In genomic region chr17:59001158-59001814, GRCh38 we compare ENCODE assay signal across 8 cellular contexts.
DNase-seq lines count a peak whose midpoint lies in the region; TF ChIP-seq lines count a peak whose summit lies in the region.

No MANE protein-coding gene starts in this region.

- H3K4me2 ChIP-seq in OCI-LY1 (ENCODE audit: low read length) (peak overlapping the region; percentile 67), PC-9 (no peak overlapping the region)

- H3K27ac ChIP-seq in HEK293 (ENCODE audit: extremely low read depth, low read depth, low read length) (no peak overlapping the region), OCI-LY1 (ENCODE audit: low read depth, low read length, poor library complexity, severe bottlenecking) (peak overlapping the region; percentile 84), spleen (peak overlapping the region; percentile 69 to 90 (median 85)), PC-9 (no peak overlapping the region)

- TF ChIP-seq POLR2A in spleen (IDR thresholded peaks at IDR 0.05): peak in 1 of 3 donors; percentile 37

- H3K9me2 ChIP-seq in OCI-LY1 (ENCODE audit: low read depth, low read length) (no peaks in the 10 kb centered on the region), PC-9 (ENCODE audit: insufficient read depth) (no peaks in the 10 kb centered on the region)

- POLR2A ChIA-PET in HEK293 (lab: Yijun Ruan, JAX) (interaction anchor here (0.6 kb wide), 1 partner anchor 477 kb away, joined by 5 read pairs; no protein-coding TSS in a partner anchor), PC-9 (lab: Charles Lee; ENCODE audit: unreplicated experiment) (no interaction called here)

- 14 to 15% (median 15%) methylated on average over 10 of the region's 10 CpGs for WGBS in spleen, 5 donors

- no TSS peak for BruUV-seq in PC-9 (replicated peaks; lab: Mats Ljungman, UMichigan)

- H3K36me3 ChIP-seq in HEK293 (ENCODE audit: control insufficient read depth in 2 of 2, insufficient read depth in 1 of 2, low read length in 2 of 2): peaks cover 35 to 37% of the 10 kb centered on the region in 2 experiments
- H3K36me3 ChIP-seq in OCI-LY1 (ENCODE audit: insufficient read depth, low read length): peaks cover 35% of the 10 kb centered on the region
- peaks cover 0 to 42% (median 6%) of the 10 kb centered on the region in 6 donors for H3K36me3 ChIP-seq in spleen
- peaks cover 5% of the 10 kb centered on the region; the same call in 1 of the 2 replicates for H3K36me3 ChIP-seq in PC-9 (ENCODE audit: low read depth)

- peak overlapping the region; percentile 57 for H3K9ac ChIP-seq in OCI-LY1 (ENCODE audit: low read length)

- H3K27me3 ChIP-seq in OCI-LY1 (ENCODE audit: insufficient read depth, low read length) (no peaks in the 10 kb centered on the region), spleen (replicated peaks in 1 of 7) (no peaks in the 10 kb centered on the region), PC-9 (ENCODE audit: insufficient read depth, low read depth) (no peaks in the 10 kb centered on the region)

- CTCF ChIA-PET in HEK293 (lab: Yijun Ruan, JAX): interaction anchor here (6.9 kb wide), 1 partner anchor 290 kb away, joined by 69 read pairs; no protein-coding TSS in a partner anchor
- CTCF ChIA-PET in PC-9 (lab: Charles Lee): no interaction called here

- H3K9me3 ChIP-seq in HEK293 (ENCODE audit: control insufficient read depth, insufficient read depth, low read depth, low read length): no peaks in the 10 kb centered on the region
- H3K9me3 ChIP-seq in OCI-LY1 (ENCODE audit: low read length): no peaks in the 10 kb centered on the region
- no peaks in the 10 kb centered on the region for H3K9me3 ChIP-seq in spleen
- no peaks in the 10 kb centered on the region for H3K9me3 ChIP-seq in PC-9 (ENCODE audit: insufficient read depth, low read depth)

- no peak overlapping the region for H3K4me3 ChIP-seq in HEK293 (ENCODE audit: low read depth, low read length)
- H3K4me3 ChIP-seq in OCI-LY1 (ENCODE audit: low read depth, low read length, poor library complexity, severe bottlenecking): peak overlapping the region; percentile 46
- peak overlapping the region in 3 of 8 donors; percentile 6 to 54 (median 9) for H3K4me3 ChIP-seq in spleen
- H3K4me3 ChIP-seq in PC-9: no peak overlapping the region

- H3K79me2 ChIP-seq in OCI-LY1 (ENCODE audit: insufficient read depth, low read length) (no peaks in the 10 kb centered on the region), PC-9 (ENCODE audit: low read depth) (no peaks in the 10 kb centered on the region)

- no peaks in the 10 kb centered on the region for H3K4me1 ChIP-seq in HEK293 (ENCODE audit: control insufficient read depth, insufficient read depth, low read length)
- peaks cover 18% of the 10 kb centered on the region for H3K4me1 ChIP-seq in OCI-LY1 (ENCODE audit: insufficient read depth, low read length, severe bottlenecking)
- peaks cover 5 to 87% (median 41%) of the 10 kb centered on the region in 6 donors for H3K4me1 ChIP-seq in spleen
- H3K4me1 ChIP-seq in PC-9 (replicated peaks; ENCODE audit: insufficient read depth): peaks cover 12% of the 10 kb centered on the region

- H3F3A ChIP-seq in OCI-LY1 (ENCODE audit: insufficient read depth, low read length) (no peaks in the 10 kb centered on the region), PC-9 (ENCODE audit: insufficient read depth, low read depth) (peaks cover 10% of the 10 kb centered on the region; the same call in 1 of the 2 replicates)

- no peaks in the 10 kb centered on the region for H4K20me1 ChIP-seq in OCI-LY1 (ENCODE audit: insufficient read depth, low read length)
- no peaks in the 10 kb centered on the region for H4K20me1 ChIP-seq in PC-9 (ENCODE audit: insufficient read depth)

- DNase-seq in GM10266 (ENCODE audit: extremely low spot score) (peak; percentile 78), activated T-helper 1 cell treated with Interleukin-2 at 50 U/mL for 16 hours (ENCODE audit: low read depth) (peak; percentile 41), cardiac septum (ENCODE audit: low spot score) (peak; percentile 79), spleen (peak; percentile 90), PC-9 (no peak), NCI-H526 treated with DMSO at 0.1 percent for 48 hours (lab: John Stamatoyannopoulos, UW) (no peak)

- H2AFZ ChIP-seq in OCI-LY1 (ENCODE audit: low read length): peak overlapping the region; percentile 67
- no peak overlapping the region for H2AFZ ChIP-seq in PC-9

- intact Hi-C loops in cardiac septum (cut with DNase I): no loop called here
- intact Hi-C loops in spleen (cut with DNase I; ENCODE audit: low total_unique reads): no loop called here
- intact Hi-C loops in PC-9 (cut with micrococcal nuclease; ENCODE audit: unreplicated experiment): loop anchor here (10.0 kb wide), 1 partner anchor 686 kb away; no protein-coding TSS in a partner anchor

- TF ChIP-seq CTCF in GM10266 (IDR thresholded peaks at IDR 0.05; ENCODE audit: control insufficient read depth, insufficient read depth, low read depth, missing control alignments): no peak
- no peak for TF ChIP-seq CTCF in HEK293 (tag by site-specific recombination; IDR thresholded peaks at IDR 0.05)
- no peak for TF ChIP-seq CTCF in OCI-LY1 (IDR thresholded peaks at IDR 0.05; ENCODE audit: low read length)
- TF ChIP-seq CTCF in spleen (IDR thresholded peaks at IDR 0.05 in 8 of 11, conservative IDR thresholded peaks at IDR 0.05 in 3 of 11): no peak
- no peak for TF ChIP-seq CTCF in PC-9 (conservative IDR thresholded peaks at IDR 0.05)

TF ChIP-seq in HEK293, 187 proteins besides CTCF, POLR2A, EP300 and RAD21:
- no peak for TF ChIP-seq ZNF202 (tag by site-specific recombination; IDR thresholded peaks at IDR 0.05; ENCODE audit: borderline replicate concordance)
- TF ChIP-seq ZNF529 (tag by site-specific recombination; IDR thresholded peaks at IDR 0.05; ENCODE audit: insufficient replicate concordance): no peak
- TF ChIP-seq, protein P1, sequence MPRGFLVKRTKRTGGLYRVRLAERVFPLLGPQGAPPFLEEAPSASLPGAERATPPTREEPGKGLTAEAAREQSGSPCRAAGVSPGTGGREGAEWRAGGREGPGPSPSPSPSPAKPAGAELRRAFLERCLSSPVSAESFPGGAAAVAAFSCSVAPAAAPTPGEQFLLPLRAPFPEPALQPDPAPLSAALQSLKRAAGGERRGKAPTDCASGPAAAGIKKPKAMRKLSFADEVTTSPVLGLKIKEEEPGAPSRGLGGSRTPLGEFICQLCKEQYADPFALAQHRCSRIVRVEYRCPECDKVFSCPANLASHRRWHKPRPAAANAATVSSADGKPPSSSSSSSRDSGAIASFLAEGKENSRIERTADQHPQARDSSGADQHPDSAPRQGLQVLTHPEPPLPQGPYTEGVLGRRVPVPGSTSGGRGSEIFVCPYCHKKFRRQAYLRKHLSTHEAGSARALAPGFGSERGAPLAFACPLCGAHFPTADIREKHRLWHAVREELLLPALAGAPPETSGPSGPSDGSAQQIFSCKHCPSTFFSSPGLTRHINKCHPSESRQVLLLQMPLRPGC (tag by site-specific recombination; IDR thresholded peaks at IDR 0.05): no peak
- no peak for TF ChIP-seq SP7 (tag by site-specific recombination; IDR thresholded peaks at IDR 0.05)
- TF ChIP-seq ZNF157 (tag by site-specific recombination; IDR thresholded peaks at IDR 0.05): no peak
- no peak for TF ChIP-seq ZNF629 (tag by site-specific recombination; IDR thresholded peaks at IDR 0.05)
- no peak for TF ChIP-seq OSR2 (tag by site-specific recombination; IDR thresholded peaks at IDR 0.05)
- no peak for TF ChIP-seq ZEB2 (tag by site-specific recombination; IDR thresholded peaks at IDR 0.05)
- TF ChIP-seq ZNF239 (tag by site-specific recombination; IDR thresholded peaks at IDR 0.05): no peak
- TF ChIP-seq ZFHX2 (tag by site-specific recombination; conservative IDR thresholded peaks at IDR 0.05): peak; percentile 79
- TF ChIP-seq HOXD13 (CRISPR knock-in tag; IDR thresholded peaks at IDR 0.05; ENCODE audit: borderline replicate concordance): no peak
- TF ChIP-seq EGR2 (tag by site-specific recombination; IDR thresholded peaks at IDR 0.05; ENCODE audit: low read depth): peak; percentile 75
- no peak for TF ChIP-seq ZNF510 (tag by site-specific recombination; IDR thresholded peaks at IDR 0.05; ENCODE audit: insufficient replicate concordance)
- TF ChIP-seq PRDM10 (tag by site-specific recombination; IDR thresholded peaks at IDR 0.05): no peak

Comparison
In these comparisons a context has a peak if more than half of its experiments do, and no peak if none do; other contexts are left out.
1. DNase-seq: peak in GM10266 (single experiment), activated T-helper 1 cell treated with Interleukin-2 at 50 U/mL for 16 hours (single experiment), cardiac septum (single experiment) and spleen (single experiment); none in PC-9 (0 of 2) and NCI-H526 treated with DMSO at 0.1 percent for 48 hours (single experiment).
2. H3K27ac ChIP-seq: peak in OCI-LY1 (single experiment) and spleen (8 of 8); none in HEK293 (single experiment) and PC-9 (single experiment).